In genomic region chr14:68807148-68807600, GRCh38 we compare ENCODE assay signal across 8 cellular contexts. TPM values are rescaled to one million over a fixed set of nuclear protein-coding genes. Genes with fewer than 3 reads are reported as not detected.
DNase-seq lines count a peak whose midpoint lies in the region; ATAC-seq lines count a peak whose summit lies in the region.

No MANE protein-coding gene starts in this region.

- peak; percentile 85 for ATAC-seq in sciatic nerve
- ATAC-seq in HG03565 (IDR thresholded peaks at IDR 0.05; ENCODE audit: unreplicated experiment), result no peak
- ATAC-seq in HG02642 (IDR thresholded peaks at IDR 0.05; ENCODE audit: poor library complexity, unreplicated experiment), result no peak

- peak; percentile 55 for DNase-seq in activated CD8-positive, alpha-beta memory T cell treated with anti-CD3 and anti-CD28 coated beads, Interleukin-2, amount 50 U/mL, for 48 hours
- DNase-seq in activated CD8-positive, alpha-beta memory T cell treated with anti-CD3 and anti-CD28 coated beads, Interleukin-2, amount 50 U/mL, for 4 hours, result no peak
- DNase-seq in UCSD-AML1 (lab: John Stamatoyannopoulos, UW; ENCODE audit: unreplicated experiment), result peak; percentile 69
- DNase-seq in glomerular visceral epithelial cell (ENCODE audit: extremely low spot score), result peak; percentile 69
- DNase-seq in sciatic nerve (ENCODE audit: low spot score), result peak; percentile 78
- DNase-seq in stimulated activated CD4-positive, alpha-beta T cell treated with anti-CD3 and anti-CD28 coated beads, Interleukin-2, amount 100 ng/mL, for 48 hours, result no peak

- intact Hi-C loops in sciatic nerve (cut with DNase I), result no loop called here

RNA-seq across cellular contexts. Expression of gene ZFP36L1, which starts 14.3 kb away (rescaled TPM):
- total RNA-seq in sciatic nerve, result 434 TPM

Comparison
In these comparisons a context has a peak if more than half of its experiments do, and no peak if none do; other contexts are left out.
1. DNase-seq: peak in activated CD8-positive, alpha-beta memory T cell treated with anti-CD3 and anti-CD28 coated beads, Interleukin-2, amount 50 U/mL, for 48 hours (single experiment), UCSD-AML1 (single experiment), glomerular visceral epithelial cell (single experiment) and sciatic nerve (single experiment); none in activated CD8-positive, alpha-beta memory T cell treated with anti-CD3 and anti-CD28 coated beads, Interleukin-2, amount 50 U/mL, for 4 hours (single experiment) and stimulated activated CD4-positive, alpha-beta T cell treated with anti-CD3 and anti-CD28 coated beads, Interleukin-2, amount 100 ng/mL, for 48 hours (0 of 2).